ENCODE assay signal across 1 cellular context in the genomic region with DNA sequence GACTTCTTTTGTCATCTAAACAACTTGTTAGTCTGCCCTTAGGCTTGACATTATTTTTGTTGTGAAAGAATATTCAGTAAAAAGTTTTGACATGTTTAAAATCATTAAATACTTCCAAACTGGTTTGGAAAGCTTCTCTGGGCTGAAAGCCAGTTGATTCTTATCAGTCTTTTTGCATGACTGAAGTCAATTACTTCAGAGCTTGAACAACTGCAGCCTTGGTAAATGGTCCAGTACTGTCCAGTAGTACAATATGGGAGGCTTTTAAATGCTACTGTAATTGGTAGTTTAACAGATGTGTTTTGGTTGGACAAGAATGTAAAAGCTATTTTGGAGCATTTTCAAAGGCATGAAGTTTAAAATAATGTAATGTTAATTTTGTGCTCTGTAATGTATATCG.
TF ChIP-seq lines count a peak whose summit lies in the region.

No MANE protein-coding gene starts in this region.

TF ChIP-seq in HepG2, 621 proteins besides CTCF, POLR2A, EP300 and RAD21 (continued from another document):
- TF ChIP-seq, protein P1, sequence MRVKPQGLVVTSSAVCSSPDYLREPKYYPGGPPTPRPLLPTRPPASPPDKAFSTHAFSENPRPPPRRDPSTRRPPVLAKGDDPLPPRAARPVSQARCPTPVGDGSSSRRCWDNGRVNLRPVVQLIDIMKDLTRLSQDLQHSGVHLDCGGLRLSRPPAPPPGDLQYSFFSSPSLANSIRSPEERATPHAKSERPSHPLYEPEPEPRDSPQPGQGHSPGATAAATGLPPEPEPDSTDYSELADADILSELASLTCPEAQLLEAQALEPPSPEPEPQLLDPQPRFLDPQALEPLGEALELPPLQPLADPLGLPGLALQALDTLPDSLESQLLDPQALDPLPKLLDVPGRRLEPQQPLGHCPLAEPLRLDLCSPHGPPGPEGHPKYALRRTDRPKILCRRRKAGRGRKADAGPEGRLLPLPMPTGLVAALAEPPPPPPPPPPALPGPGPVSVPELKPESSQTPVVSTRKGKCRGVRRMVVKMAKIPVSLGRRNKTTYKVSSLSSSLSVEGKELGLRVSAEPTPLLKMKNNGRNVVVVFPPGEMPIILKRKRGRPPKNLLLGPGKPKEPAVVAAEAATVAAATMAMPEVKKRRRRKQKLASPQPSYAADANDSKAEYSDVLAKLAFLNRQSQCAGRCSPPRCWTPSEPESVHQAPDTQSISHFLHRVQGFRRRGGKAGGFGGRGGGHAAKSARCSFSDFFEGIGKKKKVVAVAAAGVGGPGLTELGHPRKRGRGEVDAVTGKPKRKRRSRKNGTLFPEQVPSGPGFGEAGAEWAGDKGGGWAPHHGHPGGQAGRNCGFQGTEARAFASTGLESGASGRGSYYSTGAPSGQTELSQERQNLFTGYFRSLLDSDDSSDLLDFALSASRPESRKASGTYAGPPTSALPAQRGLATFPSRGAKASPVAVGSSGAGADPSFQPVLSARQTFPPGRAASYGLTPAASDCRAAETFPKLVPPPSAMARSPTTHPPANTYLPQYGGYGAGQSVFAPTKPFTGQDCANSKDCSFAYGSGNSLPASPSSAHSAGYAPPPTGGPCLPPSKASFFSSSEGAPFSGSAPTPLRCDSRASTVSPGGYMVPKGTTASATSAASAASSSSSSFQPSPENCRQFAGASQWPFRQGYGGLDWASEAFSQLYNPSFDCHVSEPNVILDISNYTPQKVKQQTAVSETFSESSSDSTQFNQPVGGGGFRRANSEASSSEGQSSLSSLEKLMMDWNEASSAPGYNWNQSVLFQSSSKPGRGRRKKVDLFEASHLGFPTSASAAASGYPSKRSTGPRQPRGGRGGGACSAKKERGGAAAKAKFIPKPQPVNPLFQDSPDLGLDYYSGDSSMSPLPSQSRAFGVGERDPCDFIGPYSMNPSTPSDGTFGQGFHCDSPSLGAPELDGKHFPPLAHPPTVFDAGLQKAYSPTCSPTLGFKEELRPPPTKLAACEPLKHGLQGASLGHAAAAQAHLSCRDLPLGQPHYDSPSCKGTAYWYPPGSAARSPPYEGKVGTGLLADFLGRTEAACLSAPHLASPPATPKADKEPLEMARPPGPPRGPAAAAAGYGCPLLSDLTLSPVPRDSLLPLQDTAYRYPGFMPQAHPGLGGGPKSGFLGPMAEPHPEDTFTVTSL (CRISPR knock-in tag; IDR thresholded peaks at IDR 0.05; ENCODE audit: borderline replicate concordance) = no peak
